In the genomic region with DNA sequence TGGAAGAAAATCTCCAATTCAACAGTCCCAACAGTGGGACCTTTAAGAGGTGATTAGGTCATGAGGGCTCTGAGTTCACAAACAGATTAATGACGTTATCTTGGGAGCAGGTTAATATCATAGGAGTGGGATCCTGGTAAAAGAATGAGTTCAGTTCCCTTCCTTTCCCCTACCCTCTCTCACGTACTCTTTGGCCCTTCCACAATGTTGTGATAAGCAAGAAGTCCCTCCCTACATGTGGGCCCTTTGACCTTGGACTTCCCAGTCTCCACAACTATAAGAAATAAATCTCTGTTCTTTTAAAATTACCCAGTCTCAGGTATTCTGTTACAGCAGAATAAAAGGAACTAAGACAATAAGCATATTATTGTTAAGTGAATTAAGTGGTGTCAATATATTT, we compare ENCODE assay signal across 20 cellular contexts. TPM values are rescaled to one million over a fixed set of nuclear protein-coding genes. Genes with fewer than 3 reads are reported as not detected.
A peak's percentile ranks its signal among the peaks of the same experiment; 100 is the strongest.
DNase-seq lines count a peak whose midpoint lies in the region; ATAC-seq, FAIRE-seq and TF ChIP-seq lines count a peak whose summit lies in the region.
"Had no signal": no experiment of that assay in that cellular context is flagged by ENCODE, and none has a peak within 500 bp of the region (broad histone marks: within the 10 kb centered on the region; RNA-seq: fewer than 3 reads in every experiment).

No MANE protein-coding gene starts in this region.

- ATAC-seq in HG03378 (IDR thresholded peaks at IDR 0.05; ENCODE audit: unreplicated experiment) = no peak

- H3K36me3 Mint-ChIP-seq in nephron (ENCODE audit: low read depth) = peaks cover 5% of the 10 kb centered on the region

- no peaks in the 10 kb centered on the region for H3K36me3 ChIP-seq in ascending aorta
- H3K36me3 ChIP-seq: HAP-1 had no signal

- H3K4me1 ChIP-seq in ascending aorta = peaks cover 0 to 16% of the 10 kb centered on the region in 2 donors

- TF ChIP-seq CTCF in ascending aorta (IDR thresholded peaks at IDR 0.05) = no peak
- TF ChIP-seq CTCF in nephron (IDR thresholded peaks at IDR 0.05; ENCODE audit: unreplicated experiment in 3 of 3) = no peak

- no peaks in the 10 kb centered on the region for H3K27me3 Mint-ChIP-seq in nephron (ENCODE audit: low read depth)
- H3K27me3 Mint-ChIP-seq: CD4-positive, CD25-positive, alpha-beta regulatory T cell; IgD-negative memory B cell had no signal

- no peak overlapping the region for H3K4me3 Mint-ChIP-seq in nephron
- H3K4me3 Mint-ChIP-seq: CD4-positive, CD25-positive, alpha-beta regulatory T cell; IgD-negative memory B cell had no signal

- H3K9me3 ChIP-seq in ascending aorta = no peaks in the 10 kb centered on the region
- H3K9me3 ChIP-seq: BLaER1 treated with 17β-estradiol and CSF1 and Interleukin-3, amounts not matched to agents 10 nM and 100 nM; HAP-1 had no signal

- DNase-seq in GM18507 (ENCODE audit: extremely low spot score, insufficient read length, low read depth) = no peak
- DNase-seq in ascending aorta (ENCODE audit: low spot score in 2 of 2) = no peak
- no peak for DNase-seq in substantia nigra (lab: John Stamatoyannopoulos, UW)
- DNase-seq in activated gamma-delta T cell treated with Interleukin-2 at 50 U/mL for 16 hours = no peak
- DNase-seq in NCI-H82 treated with DMSO at 0.1 percent for 48 hours (lab: John Stamatoyannopoulos, UW; ENCODE audit: unreplicated experiment) = no peak
- no peak for DNase-seq in HTR-8/SVneo (ENCODE audit: insufficient read length, low spot score)
- DNase-seq: ACHN; CD4-positive, CD25-positive, alpha-beta regulatory T cell; DMS153; DMS79 treated with DMSO at 0.1 percent for 48 hours; EL had no signal

- H3K9me3 Mint-ChIP-seq in nephron = no peaks in the 10 kb centered on the region
- H3K9me3 Mint-ChIP-seq: CD4-positive, CD25-positive, alpha-beta regulatory T cell; IgD-negative memory B cell had no signal

- H3K27me3 ChIP-seq in ascending aorta = no peaks in the 10 kb centered on the region
- H3K27me3 ChIP-seq: BLaER1 treated with 17β-estradiol and CSF1 and Interleukin-3, amounts not matched to agents 10 nM and 100 nM had no signal

- FAIRE-seq in GM18507 (lab: Jason Lieb, UNC) (peak; percentile 36), HTR-8/SVneo (lab: Jason Lieb, UNC) (no peak)
- FAIRE-seq: G401.6, GM12891, H1 had no signal

- H3K27ac ChIP-seq in ascending aorta (peak overlapping the region; percentile 59 to 61), substantia nigra (ENCODE audit: low read depth, low read length, poor library complexity, severe bottlenecking) (peak overlapping the region; percentile 7)
- H3K27ac ChIP-seq: BLaER1 treated with 17β-estradiol and CSF1 and Interleukin-3, amounts not matched to agents 10 nM and 100 nM; HL-60 had no signal

- H3K27ac Mint-ChIP-seq in nephron = peak overlapping the region in 2 of 3 experiments; percentile 81 to 98
- H3K27ac Mint-ChIP-seq: CD4-positive, CD25-positive, alpha-beta regulatory T cell; IgD-negative memory B cell had no signal

- no peak overlapping the region for H3K4me3 ChIP-seq in ascending aorta
- H3K4me3 ChIP-seq: BLaER1 treated with 17β-estradiol and CSF1 and Interleukin-3, amounts not matched to agents 10 nM and 100 nM; HAP-1 had no signal

- intact Hi-C loops in ascending aorta (cut with DNase I) = no loop called here

- H3K4me1 Mint-ChIP-seq in nephron = peaks cover 41% of the 10 kb centered on the region

RNA-seq across cellular contexts. Expression of a gene that starts 37.8 kb away (rescaled TPM):
- 1.8 TPM for total RNA-seq in ascending aorta
